9 cellular contexts compared by ENCODE assay signal in genomic region chr1:54253480-54253879, GRCh38. TPM values are rescaled to one million over a fixed set of nuclear protein-coding genes. Genes with fewer than 3 reads are reported as not detected.
DNase-seq lines count a peak whose midpoint lies in the region; ATAC-seq and TF ChIP-seq lines count a peak whose summit lies in the region.
"Had no signal": no experiment of that assay in that cellular context is flagged by ENCODE, and none has a peak within 500 bp of the region (broad histone marks: within the 10 kb centered on the region; RNA-seq: fewer than 3 reads in every experiment).

No MANE protein-coding gene starts in this region.

- H3K9me3 Mint-ChIP-seq in endothelial cell (ENCODE audit: unreplicated experiment): no peaks in the 10 kb centered on the region
- H3K9me3 Mint-ChIP-seq in progenitor cell of endocrine pancreas (ENCODE audit: low read depth): no peaks in the 10 kb centered on the region

- peak overlapping the region; percentile 44 for H3K4me3 ChIP-seq in osteoblast (ENCODE audit: insufficient read depth, low read length)
- H3K4me3 ChIP-seq: GM12878 had no signal

- H3K27ac ChIP-seq in osteoblast (ENCODE audit: low read depth, low read length): peak overlapping the region; percentile 84

- peaks cover 34% of the 10 kb centered on the region for H3K4me1 ChIP-seq in osteoblast (ENCODE audit: insufficient read depth, low read length)

- peak overlapping the region; percentile 10 for H2AFZ ChIP-seq in osteoblast (ENCODE audit: low read length)

- peaks cover 14% of the 10 kb centered on the region for H3K27me3 Mint-ChIP-seq in endothelial cell (ENCODE audit: unreplicated experiment)
- H3K27me3 Mint-ChIP-seq in progenitor cell of endocrine pancreas: no peaks in the 10 kb centered on the region

- no peak overlapping the region for H3K4me3 Mint-ChIP-seq in endothelial cell (ENCODE audit: unreplicated experiment)
- no peak overlapping the region for H3K4me3 Mint-ChIP-seq in progenitor cell of endocrine pancreas (ENCODE audit: low read depth)

- peaks cover 3% of the 10 kb centered on the region for H4K20me1 ChIP-seq in osteoblast (ENCODE audit: insufficient read depth, low read length)

- ATAC-seq in omental fat pad (ENCODE audit: low FRiP score): no peak
- no peak for ATAC-seq in HG03439 (IDR thresholded peaks at IDR 0.05; ENCODE audit: unreplicated experiment)
- ATAC-seq: GM12878 had no signal

- H3K4me1 Mint-ChIP-seq in endothelial cell (ENCODE audit: unreplicated experiment): peaks cover 36% of the 10 kb centered on the region
- H3K4me1 Mint-ChIP-seq in progenitor cell of endocrine pancreas (ENCODE audit: low read depth): peaks cover 7% of the 10 kb centered on the region

- no peaks in the 10 kb centered on the region for H3K9me3 ChIP-seq in osteoblast (ENCODE audit: low read depth, low read length)

- no peaks in the 10 kb centered on the region for H3K79me2 ChIP-seq in osteoblast (ENCODE audit: insufficient read depth, low read length)

- peaks cover 12% of the 10 kb centered on the region for H3K36me3 Mint-ChIP-seq in endothelial cell (ENCODE audit: low read depth, unreplicated experiment)
- peaks cover 10% of the 10 kb centered on the region for H3K36me3 Mint-ChIP-seq in progenitor cell of endocrine pancreas (ENCODE audit: insufficient read depth)

- peak overlapping the region; percentile 64 for H3K27ac Mint-ChIP-seq in endothelial cell (ENCODE audit: unreplicated experiment)
- H3K27ac Mint-ChIP-seq in progenitor cell of endocrine pancreas: no peak overlapping the region

- peaks cover 7% of the 10 kb centered on the region for H3K36me3 ChIP-seq in osteoblast (ENCODE audit: insufficient read depth, low read length)

- no peaks in the 10 kb centered on the region for H3K27me3 ChIP-seq in osteoblast (ENCODE audit: insufficient read depth, low read length)

- DNase-seq in GM04503 (ENCODE audit: low read depth) (peak; percentile 68), RPMI7951 (ENCODE audit: low read depth) (peak; percentile 92), endothelial cell (ENCODE audit: low spot score) (no peak), osteoblast (ENCODE audit: insufficient read length, low spot score, missing footprints) (peak; percentile 100), NCI-H2081 treated with DMSO at 0.1 percent for 48 hours (lab: John Stamatoyannopoulos, UW) (no peak), omental fat pad (ENCODE audit: low spot score) (no peak), progenitor cell of endocrine pancreas (ENCODE audit: low spot score, unreplicated experiment) (no peak)

- TF ChIP-seq CTCF in endothelial cell (IDR thresholded peaks at IDR 0.05; ENCODE audit: unreplicated experiment) (no peak), osteoblast (IDR thresholded peaks at IDR 0.05; ENCODE audit: extremely low read depth, low read depth, low read length) (no peak), omental fat pad (IDR thresholded peaks at IDR 0.05) (no peak), progenitor cell of endocrine pancreas (IDR thresholded peaks at IDR 0.05; ENCODE audit: unreplicated experiment) (no peak)

- H3K4me2 ChIP-seq in osteoblast (ENCODE audit: insufficient read depth, low read length): peak overlapping the region; percentile 76

RNA-seq across cellular contexts. Expression of gene MRPL37, which starts 53.5 kb away (rescaled TPM):
- total RNA-seq in RPMI7951 (2014; rRNA removed; shearing (Covaris generic)): 144 TPM in 2 replicates
- 63.1 TPM for total RNA-seq in endothelial cell (ENCODE audit: unreplicated experiment)
- 88.7 and 96.7 TPM in 2 replicates for total RNA-seq in osteoblast
- total RNA-seq in omental fat pad: 10 to 100 TPM; 53.2 to 84.9 (median 56.9) TPM
- total RNA-seq in progenitor cell of endocrine pancreas: 61.9 and 62.2 TPM in 2 replicates

RNA-seq across cellular contexts. Expression of gene CYB5RL, which starts 53.6 kb away (rescaled TPM):
- total RNA-seq in RPMI7951 (2014; rRNA removed; shearing (Covaris generic)): 5.4 and 5.8 TPM in 2 replicates
- total RNA-seq in endothelial cell (ENCODE audit: unreplicated experiment): 6.7 TPM
- total RNA-seq in osteoblast: 10.3 and 11.6 TPM in 2 replicates
- total RNA-seq in omental fat pad: 1 to 10 TPM; 3.1 to 7.1 (median 4.1) TPM
- total RNA-seq in progenitor cell of endocrine pancreas: 9.0 and 11.6 TPM in 2 replicates

Comparison
In these comparisons a context has a peak if more than half of its experiments do, and no peak if none do; other contexts are left out.
1. DNase-seq: peak in GM04503 (single experiment), RPMI7951 (single experiment) and osteoblast (single experiment); none in endothelial cell (single experiment), NCI-H2081 treated with DMSO at 0.1 percent for 48 hours (single experiment), omental fat pad (single experiment) and progenitor cell of endocrine pancreas (single experiment).